In genomic region chr9:137029058-137029922, GRCh38 we compare ENCODE assay signal across 8 cellular contexts. TPM values are rescaled to one million over a fixed set of nuclear protein-coding genes. Genes with fewer than 3 reads are reported as not detected.
DNase-seq lines count a peak whose midpoint lies in the region; ATAC-seq and TF ChIP-seq lines count a peak whose summit lies in the region.

No MANE protein-coding gene starts in this region.

- H3K4me3 ChIP-seq in CD4-positive, alpha-beta memory T cell (ENCODE audit: low read length in 2 of 2): peak overlapping the region; percentile 65 to 75

- POLR2A ChIA-PET in CD4-positive, alpha-beta memory T cell (lab: Charles Lee; ENCODE audit: partially characterized antibody): interaction anchor here (0.6 to 8.2 kb wide), 21 partner anchors 16 to 302 kb away, joined by 3 to 52 read pairs (median 5); partner anchors contain the start of genes AJM1, C8G, CLIC3 and FBXW5

- H3K9me3 ChIP-seq in CD4-positive, alpha-beta memory T cell (ENCODE audit: control insufficient read depth in 1 of 2, low read length in 2 of 2): no peaks in the 10 kb centered on the region

- H3K27ac ChIP-seq in CD4-positive, alpha-beta memory T cell (ENCODE audit: low read depth, low read length): peak overlapping the region; percentile 68

- ATAC-seq in GM21786 (IDR thresholded peaks at IDR 0.05; ENCODE audit: unreplicated experiment) (peak; percentile 45), GM21717 (IDR thresholded peaks at IDR 0.05; ENCODE audit: unreplicated experiment) (no peak)

- peaks cover 0 to 6% of the 10 kb centered on the region in 2 donors for H3K36me3 Mint-ChIP-seq in CD4-positive, alpha-beta memory T cell

- H3K4me1 ChIP-seq in CD4-positive, alpha-beta memory T cell (ENCODE audit: insufficient read depth, low read length): peaks cover 80% of the 10 kb centered on the region

- peak overlapping the region; percentile 87 to 96 (median 90) for H3K4me3 Mint-ChIP-seq in CD4-positive, alpha-beta memory T cell

- peak; percentile 58 to 74 (median 64) for DNase-seq in CD4-positive, alpha-beta memory T cell
- DNase-seq in NOMO-1 treated with DMSO at 0.1 percent for 48 hours (lab: John Stamatoyannopoulos, UW; ENCODE audit: unreplicated experiment) (peak; percentile 65), activated T-cell treated with anti-CD3 and anti-CD28 coated beads for 1 hour (ENCODE audit: low read depth) (peak; percentile 64), erythroblast (lab: John Stamatoyannopoulos, UW) (peak; percentile 69 to 83), myocyte (ENCODE audit: low read depth) (peak; percentile 76)
- peak; percentile 64 for DNase-seq in stimulated activated CD8-positive, alpha-beta memory T cell treated with anti-CD3 and anti-CD28 coated beads, Interleukin-7, amount 100 ng/mL, for 24 hours (ENCODE audit: low read depth)

- peaks cover 20 to 58% (median 39%) of the 10 kb centered on the region in 4 donors for H3K4me1 Mint-ChIP-seq in CD4-positive, alpha-beta memory T cell

- H3K27ac Mint-ChIP-seq in CD4-positive, alpha-beta memory T cell: peak overlapping the region; percentile 70 to 92 (median 85)

- TF ChIP-seq POLR2A in erythroblast (IDR thresholded peaks at IDR 0.05; ENCODE audit: low read length): no peak

- no peaks in the 10 kb centered on the region for H3K27me3 Mint-ChIP-seq in CD4-positive, alpha-beta memory T cell

- H3K27me3 ChIP-seq in CD4-positive, alpha-beta memory T cell (ENCODE audit: insufficient read depth, low read length): no peaks in the 10 kb centered on the region

- intact Hi-C loops in CD4-positive, alpha-beta memory T cell (cut with micrococcal nuclease): loop anchor here (1.0 to 10.0 kb wide), 3 partner anchors 36 to 85 kb away; partner anchors contain the start of genes FBXW5, PAXX and PTGDS

- H3K36me3 ChIP-seq in CD4-positive, alpha-beta memory T cell (ENCODE audit: insufficient read depth, low read length): no peaks in the 10 kb centered on the region

- H3K9me3 Mint-ChIP-seq in CD4-positive, alpha-beta memory T cell: no peaks in the 10 kb centered on the region

- CTCF ChIA-PET in CD4-positive, alpha-beta memory T cell (lab: Charles Lee; ENCODE audit: partially characterized antibody): interaction anchor here (0.6 to 4.4 kb wide), 49 partner anchors 9 to 263 kb away, joined by 3 to 51 read pairs (median 5); partner anchors contain the start of genes AJM1, C8G, CLIC3 and LCNL1

RNA-seq across cellular contexts. Expression of gene ABCA2, which starts 1.3 kb away (rescaled TPM):
- 10 to 100 TPM; 63.8 to 68.6 TPM for total RNA-seq in CD4-positive, alpha-beta memory T cell
- polyA plus RNA-seq in CD4-positive, alpha-beta memory T cell: 10 to 100 TPM in 1 of 2 donors, 1 to 10 TPM in 1; 2.6 to 10.8 TPM
- 21.1 and 26.3 TPM in 2 replicates for total RNA-seq in myocyte
- 55.7 TPM for polyA plus RNA-seq in myocyte (2012)

RNA-seq across cellular contexts. Expression of gene FUT7, which starts 2.6 kb away (rescaled TPM):
- 1 to 10 TPM; 3.4 to 4.6 TPM for total RNA-seq in CD4-positive, alpha-beta memory T cell
- 10 to 100 TPM; 22.6 to 43.8 TPM for polyA plus RNA-seq in CD4-positive, alpha-beta memory T cell
- total RNA-seq in myocyte: not detected in 2 replicates
- polyA plus RNA-seq in myocyte (2012): not detected

RNA-seq across cellular contexts. Expression of gene NPDC1, which starts 16.7 kb away (rescaled TPM):
- total RNA-seq in CD4-positive, alpha-beta memory T cell: 10 to 100 TPM; 20.7 to 21.4 TPM
- polyA plus RNA-seq in CD4-positive, alpha-beta memory T cell: 10 to 100 TPM; 22.8 to 32.2 TPM
- total RNA-seq in myocyte: 4.8 TPM in 2 replicates
- polyA plus RNA-seq in myocyte (2012): 28.4 TPM

RNA-seq across cellular contexts. Expression of gene ENTPD2, which starts 24.6 kb away (rescaled TPM):
- not detected for total RNA-seq in CD4-positive, alpha-beta memory T cell
- polyA plus RNA-seq in CD4-positive, alpha-beta memory T cell: not detected
- total RNA-seq in myocyte: 0.13 and 0.68 TPM in 2 replicates
- 0.05 TPM for polyA plus RNA-seq in myocyte (2012)

RNA-seq across cellular contexts. Expression of gene CLIC3, which starts 32.9 kb away (rescaled TPM):
- 1 to 10 TPM; 3.1 to 3.7 TPM for total RNA-seq in CD4-positive, alpha-beta memory T cell
- polyA plus RNA-seq in CD4-positive, alpha-beta memory T cell: 1 to 10 TPM; 5.0 to 7.8 TPM
- total RNA-seq in myocyte: not detected in 2 replicates
- 1.1 TPM for polyA plus RNA-seq in myocyte (2012)
